1 cellular context compared by ENCODE assay signal in genomic region chr9:34957492-34958410, GRCh38.
TF ChIP-seq lines count a peak whose summit lies in the region.

Gene PHF24, plus strand, starts transcription at chr9:34958285. Its CDS starts 13,014 bp downstream, at chr9:34971299.

TF ChIP-seq in GM12878, 131 proteins besides CTCF, POLR2A, EP300 and RAD21 (continued from another document):
- no peak for TF ChIP-seq PRDM15 (CRISPR knock-in tag; IDR thresholded peaks at IDR 0.05)
- TF ChIP-seq BMI1 (IDR thresholded peaks at IDR 0.05; ENCODE audit: borderline replicate concordance): no peak
TF ChIP-seq in GM12878: peak in this region for 2.
